ENCODE assay signal across 8 cellular contexts in the genomic region with DNA sequence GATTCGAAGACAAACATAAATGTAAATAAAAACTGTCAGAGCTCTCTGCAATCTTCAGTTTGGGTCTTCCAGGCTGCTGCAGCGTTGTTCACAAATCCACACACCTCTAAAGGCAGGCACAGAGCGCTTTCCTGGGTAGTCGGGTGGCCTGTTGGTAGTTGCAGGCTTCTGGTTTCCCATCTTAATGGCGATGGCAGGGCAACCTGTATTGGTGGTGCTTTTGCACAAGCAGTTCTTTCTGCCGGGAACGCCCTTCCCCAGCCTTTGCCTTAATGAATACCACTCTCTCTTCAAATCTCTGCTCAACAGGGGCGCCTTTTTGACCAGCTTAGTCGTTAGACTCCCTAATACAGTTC. TPM values are rescaled to one million over a fixed set of nuclear protein-coding genes. Genes with fewer than 3 reads are reported as not detected.
DNase-seq lines count a peak whose midpoint lies in the region; ATAC-seq and TF ChIP-seq lines count a peak whose summit lies in the region.

No MANE protein-coding gene starts in this region.

- H3K4me1 ChIP-seq in OCI-LY7 (ENCODE audit: insufficient read depth, low read length, poor library complexity, severe bottlenecking), result peaks cover 17% of the 10 kb centered on the region
- H3K4me1 ChIP-seq in colonic mucosa, result peaks cover 3% of the 10 kb centered on the region
- H3K4me1 ChIP-seq in upper lobe of right lung, result peaks cover 16% of the 10 kb centered on the region

- H3K36me3 ChIP-seq in OCI-LY7 (ENCODE audit: insufficient read depth, low read length), result peaks cover 9% of the 10 kb centered on the region
- no peaks in the 10 kb centered on the region for H3K36me3 ChIP-seq in colonic mucosa
- H3K36me3 ChIP-seq in upper lobe of right lung, result peaks cover 6% of the 10 kb centered on the region

- CTCF ChIA-PET in OCI-LY7 (lab: Charles Lee; ENCODE audit: unreplicated experiment), result no interaction called here

- ATAC-seq in upper lobe of right lung, result no peak

- H3K4me2 ChIP-seq in OCI-LY7 (ENCODE audit: low read length), result peak overlapping the region; percentile 76

- H3K9me3 ChIP-seq in OCI-LY7 (ENCODE audit: low read length) (no peaks in the 10 kb centered on the region), colonic mucosa (no peaks in the 10 kb centered on the region), upper lobe of right lung (no peaks in the 10 kb centered on the region)

- no peaks in the 10 kb centered on the region for H4K20me1 ChIP-seq in OCI-LY7 (ENCODE audit: insufficient read depth, low read length)

- peak overlapping the region; percentile 72 to 81 for H3K9ac ChIP-seq in colonic mucosa (ENCODE audit: low read depth in 2 of 2, low read length in 2 of 2)

- peak overlapping the region; percentile 91 for H2AFZ ChIP-seq in OCI-LY7 (ENCODE audit: low read length)

- H3K9me2 ChIP-seq in OCI-LY7 (ENCODE audit: insufficient read depth, low read length), result no peaks in the 10 kb centered on the region

- H3K27me3 ChIP-seq in colonic mucosa (no peaks in the 10 kb centered on the region), upper lobe of right lung (no peaks in the 10 kb centered on the region)

- H3K27me3 Mint-ChIP-seq in mesothelial cell of epicardium (ENCODE audit: low read depth), result no peaks in the 10 kb centered on the region

- no peak; the same call in 1 of the 2 replicates for TF ChIP-seq CTCF in OCI-LY7 (conservative IDR thresholded peaks at IDR 0.05; ENCODE audit: low read length)
- TF ChIP-seq CTCF in colonic mucosa (IDR thresholded peaks at IDR 0.05), result no peak
- no peak for TF ChIP-seq CTCF in mesothelial cell of epicardium (IDR thresholded peaks at IDR 0.05; ENCODE audit: unreplicated experiment)
- no peak for TF ChIP-seq CTCF in upper lobe of right lung (IDR thresholded peaks at IDR 0.05)

- DNase-seq in activated CD8-positive, alpha-beta memory T cell treated with anti-CD3 and anti-CD28 coated beads, Interleukin-2, amount 50 U/mL, for 48 hours, result peak; percentile 57
- DNase-seq in activated CD8-positive, alpha-beta memory T cell treated with anti-CD3 and anti-CD28 coated beads, Interleukin-2, amount 50 U/mL, for 4 hours, result no peak
- DNase-seq in OCI-LY7 (ENCODE audit: low spot score) (peak; percentile 39), colonic mucosa (peak; percentile 25), mesothelial cell of epicardium (ENCODE audit: low spot score in 2 of 2, unreplicated experiment in 2 of 2) (peak in 1 of 2 experiments; percentile 40), upper lobe of right lung (no peak), germinal center (ENCODE audit: low spot score) (no peak), Kasumi-1 (lab: John Stamatoyannopoulos, UW) (no peak)

- H3K27ac Mint-ChIP-seq in mesothelial cell of epicardium, result peak overlapping the region; percentile 98

- no TSS peak for BruUV-seq in OCI-LY7 (replicated peaks; lab: Mats Ljungman, UMichigan)

- peaks cover 10% of the 10 kb centered on the region for H3K36me3 Mint-ChIP-seq in mesothelial cell of epicardium

- intact Hi-C loops in OCI-LY7 (cut with micrococcal nuclease; ENCODE audit: unreplicated experiment), result no loop called here
- intact Hi-C loops in colonic mucosa (cut with DNase I), result no loop called here
- intact Hi-C loops in upper lobe of right lung (cut with DNase I), result no loop called here

- H3K27ac ChIP-seq in OCI-LY7 (ENCODE audit: low read depth, low read length, poor library complexity, severe bottlenecking) (peak overlapping the region; percentile 35), colonic mucosa (peak overlapping the region; percentile 65), upper lobe of right lung (peak overlapping the region; percentile 90)

- H3K4me3 ChIP-seq in OCI-LY7 (ENCODE audit: low read depth, low read length, poor library complexity, severe bottlenecking), result peak overlapping the region; percentile 83
- H3K4me3 ChIP-seq in colonic mucosa, result peak overlapping the region; percentile 95
- H3K4me3 ChIP-seq in upper lobe of right lung, result peak overlapping the region; percentile 73

- POLR2A ChIA-PET in OCI-LY7 (lab: Charles Lee), result interaction anchor here (0.6 to 1.4 kb wide), 2 partner anchors 108 to 133 kb away, joined by 4 to 6 read pairs; no protein-coding TSS in a partner anchor

- H3K4me1 Mint-ChIP-seq in mesothelial cell of epicardium, result peaks cover 24% of the 10 kb centered on the region

- H3K79me2 ChIP-seq in OCI-LY7 (ENCODE audit: insufficient read depth, low read depth, low read length), result peaks cover 16% of the 10 kb centered on the region

- H3K9me3 Mint-ChIP-seq in mesothelial cell of epicardium, result no peaks in the 10 kb centered on the region

- peak overlapping the region; percentile 84 for H3K4me3 Mint-ChIP-seq in mesothelial cell of epicardium

RNA-seq across cellular contexts. Expression of a gene that starts 0.7 kb away (rescaled TPM):
- total RNA-seq in OCI-LY7 (2014; rRNA removed; shearing (Covaris generic)), result 20.6 and 24.7 TPM in 2 replicates
- total RNA-seq in OCI-LY7 (2022) (22.7 and 26.2 TPM in 2 replicates), colonic mucosa (10 to 100 TPM; 12.6 to 19.2 TPM), mesothelial cell of epicardium (41.6 to 44.7 TPM (median 42.3 TPM) in 3 replicates), upper lobe of right lung (20.4 TPM)

RNA-seq across cellular contexts. Expression of a gene that starts 31.2 kb away (rescaled TPM):
- total RNA-seq in OCI-LY7 (2014; rRNA removed; shearing (Covaris generic)), result 0.41 and 1.3 TPM in 2 replicates
- 0.48 and 0.87 TPM in 2 replicates for total RNA-seq in OCI-LY7 (2022)
- total RNA-seq in colonic mucosa, result 10 to 100 TPM; 80.2 to 82.3 TPM
- total RNA-seq in mesothelial cell of epicardium, result 7.3 to 10.5 TPM (median 9.9 TPM) in 3 replicates
- 1.7 TPM for total RNA-seq in upper lobe of right lung

Comparison
In these comparisons a context has a peak if more than half of its experiments do, and no peak if none do; other contexts are left out.
1. DNase-seq: peak in activated CD8-positive, alpha-beta memory T cell treated with anti-CD3 and anti-CD28 coated beads, Interleukin-2, amount 50 U/mL, for 48 hours (single experiment), OCI-LY7 (single experiment) and colonic mucosa (single experiment); none in activated CD8-positive, alpha-beta memory T cell treated with anti-CD3 and anti-CD28 coated beads, Interleukin-2, amount 50 U/mL, for 4 hours (single experiment), upper lobe of right lung (single experiment), germinal center (single experiment) and Kasumi-1 (0 of 2).
2. H3K27ac ChIP-seq: peak in every context shown above with its lines; median percentile 90 in upper lobe of right lung; 65 in colonic mucosa; 35 in OCI-LY7.
3. Peak in every context shown above with its lines, with median percentiles within 50 percentile points of each other: H3K4me3 ChIP-seq.